ENCODE assay signal across 14 cellular contexts in the genomic region with DNA sequence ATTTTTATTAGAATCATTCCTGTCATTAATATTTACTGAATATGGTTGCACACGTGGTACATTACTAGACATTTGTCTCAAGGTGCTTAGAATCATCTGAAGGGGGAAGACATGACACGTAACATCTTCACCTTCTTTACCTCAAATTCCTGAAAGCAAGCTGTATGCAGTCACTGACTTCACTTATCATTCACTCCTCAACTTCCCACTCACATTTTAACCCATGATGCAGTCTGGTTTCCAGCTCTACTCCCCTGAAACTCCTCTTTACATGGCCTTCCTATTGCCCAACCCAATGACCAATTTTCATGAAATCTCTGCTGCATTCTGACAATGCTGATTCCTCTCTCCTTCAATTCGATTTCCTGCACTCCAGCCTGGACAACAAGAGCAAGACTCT. TPM values are rescaled to one million over a fixed set of nuclear protein-coding genes. Genes with fewer than 3 reads are reported as not detected.
A peak's percentile ranks its signal among the peaks of the same experiment; 100 is the strongest.
DNase-seq lines count a peak whose midpoint lies in the region; ATAC-seq, FAIRE-seq and TF ChIP-seq lines count a peak whose summit lies in the region.
"Had no signal": no experiment of that assay in that cellular context is flagged by ENCODE, and none has a peak within 500 bp of the region (broad histone marks: within the 10 kb centered on the region; RNA-seq: fewer than 3 reads in every experiment).

No MANE protein-coding gene starts in this region.

- no peak overlapping the region for H3K9ac ChIP-seq in SK-N-SH
- no peak overlapping the region for H3K9ac ChIP-seq in GM12878 (ENCODE audit: control insufficient read depth, insufficient read depth, low read length)

- no peak for TF ChIP-seq EP300 in SK-N-SH (IDR thresholded peaks at IDR 0.05; ENCODE audit: borderline replicate concordance in 1 of 2, low read depth in 1 of 2, low read length in 1 of 2)
- TF ChIP-seq EP300 in GM12878 (IDR thresholded peaks at IDR 0.05; ENCODE audit: borderline replicate concordance in 1 of 2, control insufficient read depth in 1 of 2, low read depth in 2 of 2, low read length in 2 of 2), result no peak
- no peak for TF ChIP-seq EP300 in stomach (IDR thresholded peaks at IDR 0.05)

- TF ChIP-seq RAD21 in SK-N-SH (IDR thresholded peaks at IDR 0.05; ENCODE audit: low read length) (no peak), GM12878 (IDR thresholded peaks at IDR 0.05; ENCODE audit: insufficient read depth, low read depth, low read length) (no peak)

- H3K79me2 ChIP-seq in SK-N-SH (ENCODE audit: insufficient read depth) (no peaks in the 10 kb centered on the region), GM12878 (ENCODE audit: control insufficient read depth, insufficient read depth, low read length) (no peaks in the 10 kb centered on the region; the same call in 1 of the 2 replicates)

- H2AFZ ChIP-seq in SK-N-SH (ENCODE audit: low read depth), result peak overlapping the region; percentile 53; the same call in 1 of the 2 replicates
- peak overlapping the region; percentile 86 for H2AFZ ChIP-seq in GM12878 (ENCODE audit: control insufficient read depth, low read depth, low read length)

- TF ChIP-seq CTCF in SK-N-SH (IDR thresholded peaks at IDR 0.05) (no peak), GM12878 (IDR thresholded peaks at IDR 0.05 in 2 of 3, conservative IDR thresholded peaks at IDR 0.05 in 1 of 3; ENCODE audit: control insufficient read depth in 2 of 3, extremely low read depth in 1 of 3, insufficient read depth in 1 of 3, low read depth in 3 of 3, low read length in 3 of 3) (no peak), stomach (IDR thresholded peaks at IDR 0.05) (no peak)

- SMC1A ChIA-PET in GM12878 (lab: Charles Lee; ENCODE audit: uncharacterized antibody, unreplicated experiment), result interaction anchor here (0.7 to 1.5 kb wide), 3 partner anchors 17 to 376 kb away, joined by 3 to 5 read pairs (median 3); no protein-coding TSS in a partner anchor

- DNase-seq in SK-N-SH (no peak), GM12878 (ENCODE audit: low read depth, low spot score) (no peak), kidney tubule cell (ENCODE audit: low spot score) (peak; percentile 83), stomach (no peak), cerebellar cortex (ENCODE audit: low spot score) (no peak), activated gamma-delta T cell (lab: John Stamatoyannopoulos, UW) (no peak), HAP-1 (ENCODE audit: low spot score in 2 of 2) (no peak)
- DNase-seq: 8988T; activated CD8-positive, alpha-beta memory T cell treated with anti-CD3 and anti-CD28 coated beads, Interleukin-2, amount 10 ng/mL, durations not matched to agents 7 days and 5 days; dorsolateral prefrontal cortex; NCI-H345; stimulated activated CD4-positive, alpha-beta T cell treated with anti-CD3 and anti-CD28 coated beads, Interleukin-4, amount 100 ng/mL, for 4 hours had no signal

- CTCF ChIA-PET in SK-N-SH (lab: Yijun Ruan, JAX) (no interaction called here), GM12878 (lab: Yijun Ruan, JAX) (interaction anchor here (0.7 to 2.0 kb wide), 3 partner anchors 10 to 151 kb away, joined by 3 to 5 read pairs (median 4); a partner anchor contains a TSS)

- no peak for ATAC-seq in SK-N-SH treated with all-trans-retinoic acid at 6 μM for 48 hours
- peak; percentile 55 for ATAC-seq in GM12878
- ATAC-seq: activated CD8-positive, alpha-beta memory T cell treated with anti-CD3 and anti-CD28 coated beads, Interleukin-2, amount 10 ng/mL, durations not matched to agents 7 days and 5 days had no signal

- intact Hi-C loops in GM12878 (cut with micrococcal nuclease; ENCODE audit: unreplicated experiment) (no loop called here), stomach (cut with DNase I; ENCODE audit: low total_unique reads) (no loop called here)

- H3K4me2 ChIP-seq in SK-N-SH (no peak overlapping the region), GM12878 (ENCODE audit: control insufficient read depth, insufficient read depth) (peak overlapping the region; percentile 11; the same call in 1 of the 2 replicates)

- no peak overlapping the region for H3K27ac ChIP-seq in SK-N-SH (ENCODE audit: low read depth in 2 of 2, low read length in 1 of 2)
- peak overlapping the region; percentile 56; the same call in 1 of the 2 replicates for H3K27ac ChIP-seq in GM12878 (ENCODE audit: control insufficient read depth, insufficient read depth)
- peak overlapping the region; percentile 68 to 83 (median 74) for H3K27ac ChIP-seq in stomach
- H3K27ac ChIP-seq: dorsolateral prefrontal cortex, HL-60 had no signal

- FAIRE-seq in GM12878 (lab: Jason Lieb, UNC), result no peak

- no peaks in the 10 kb centered on the region for H3K27me3 ChIP-seq in SK-N-SH (ENCODE audit: insufficient read depth)
- no peaks in the 10 kb centered on the region for H3K27me3 ChIP-seq in GM12878 (replicated peaks in 1 of 2; ENCODE audit: control insufficient read depth in 2 of 2, insufficient read depth in 2 of 2, low read length in 1 of 2)
- no peaks in the 10 kb centered on the region for H3K27me3 ChIP-seq in stomach
- H3K27me3 ChIP-seq in HAP-1 (ENCODE audit: low read depth), result no peaks in the 10 kb centered on the region
- H3K27me3 ChIP-seq: dorsolateral prefrontal cortex had no signal

- H3K4me1 ChIP-seq in SK-N-SH (ENCODE audit: control insufficient read depth in 1 of 2, insufficient read depth in 2 of 2, low read depth in 1 of 2, low read length in 1 of 2) (peaks cover 0 to 8% of the 10 kb centered on the region in 2 experiments; a peak in 1 of 4 replicates), GM12878 (ENCODE audit: control insufficient read depth, insufficient read depth, low read length) (peaks cover 12% of the 10 kb centered on the region; the same call in 1 of the 2 replicates), stomach (peaks cover 3 to 32% (median 15%) of the 10 kb centered on the region in 4 donors), HAP-1 (peaks cover under 1% of the 10 kb centered on the region; the same call in 1 of the 2 replicates)

- H4K20me1 ChIP-seq in SK-N-SH (ENCODE audit: insufficient read depth) (no peaks in the 10 kb centered on the region), GM12878 (ENCODE audit: control insufficient read depth, insufficient read depth) (no peaks in the 10 kb centered on the region)

- RAD21 ChIA-PET in GM12878 (lab: Charles Lee; ENCODE audit: unreplicated experiment), result interaction anchor here (1.0 kb wide), 1 partner anchor 41 kb away, joined by 3 read pairs; no protein-coding TSS in a partner anchor

- TF ChIP-seq POLR2A in GM12878 (IDR thresholded peaks at IDR 0.05; ENCODE audit: low read depth, low read length) (no peak), stomach (IDR thresholded peaks at IDR 0.05) (no peak)

- no peak overlapping the region for H3K4me3 ChIP-seq in SK-N-SH (ENCODE audit: low read depth in 2 of 2, low read length in 1 of 2)
- H3K4me3 ChIP-seq in GM12878, result no peak overlapping the region
- no peak overlapping the region for H3K4me3 ChIP-seq in stomach
- no peak overlapping the region for H3K4me3 ChIP-seq in HAP-1
- H3K4me3 ChIP-seq: dorsolateral prefrontal cortex had no signal

- no peaks in the 10 kb centered on the region for H3K36me3 ChIP-seq in SK-N-SH (replicated peaks in 1 of 2; ENCODE audit: control insufficient read depth in 1 of 2, insufficient read depth in 2 of 2, low read length in 1 of 2)
- H3K36me3 ChIP-seq in GM12878 (ENCODE audit: control insufficient read depth in 2 of 2, insufficient read depth in 2 of 2, low read length in 1 of 2), result no peaks in the 10 kb centered on the region
- H3K36me3 ChIP-seq in stomach, result no peaks in the 10 kb centered on the region
- no peaks in the 10 kb centered on the region for H3K36me3 ChIP-seq in HAP-1 (replicated peaks)

- POLR2A ChIA-PET in SK-N-SH (lab: Yijun Ruan, JAX) (no interaction called here), GM12878 (lab: Charles Lee) (interaction anchor here (0.7 kb wide), 1 partner anchor 330 kb away, joined by 3 read pairs; no protein-coding TSS in a partner anchor)

- H3F3A ChIP-seq in SK-N-SH (replicated peaks; ENCODE audit: insufficient read depth), result peaks cover 13% of the 10 kb centered on the region

- in situ Hi-C loops in GM12878 (cut with MboI), result no loop called here
- in situ Hi-C loops in HAP-1 (cut with MboI; ENCODE audit: low sequenced_read_pairs), result no loop called here

- no peaks in the 10 kb centered on the region for H3K9me3 ChIP-seq in SK-N-SH
- no peaks in the 10 kb centered on the region for H3K9me3 ChIP-seq in GM12878 (replicated peaks; ENCODE audit: control insufficient read depth, insufficient read depth, low read length)
- no peaks in the 10 kb centered on the region for H3K9me3 ChIP-seq in stomach
- H3K9me3 ChIP-seq in HAP-1, result no peaks in the 10 kb centered on the region

- H3K9me2 ChIP-seq in SK-N-SH, result no peaks in the 10 kb centered on the region

- BruUV-seq in GM12878 (replicated peaks; lab: Mats Ljungman, UMichigan), result no TSS peak

- WGBS in SK-N-SH (ENCODE audit: low lambda C conversion rate), result 77% methylated on average over 3 of the region's 3 CpGs
- WGBS in GM12878 (ENCODE audit: insufficient coverage, insufficient replicate concordance, low lambda C conversion rate, missing lambda C conversion rate), result 30% methylated on average over 3 of the region's 3 CpGs
- WGBS in stomach, 5 donors, result 46 to 65% (median 55%) methylated on average over 3 of the region's 3 CpGs

RNA-seq across cellular contexts. Expression of a gene that starts 5.8 kb away (rescaled TPM):
- polyA plus RNA-seq in SK-N-SH (2012; rRNA removed), result 37.9 and 59.6 TPM in 2 replicates
- polyA plus RNA-seq in SK-N-SH (2012; cell fraction: cytosol; rRNA removed), result 55.2 and 73.4 TPM in 2 replicates
- polyA plus RNA-seq in SK-N-SH (2012; cell fraction: nucleus; rRNA removed), result 32.1 and 82.3 TPM in 2 replicates
- total RNA-seq in GM12878 (2013; cell fraction: nucleolus; rRNA removed), result 157 and 173 TPM in 2 replicates
- 85.1 and 113 TPM in 2 replicates for total RNA-seq in GM12878 (2014; rRNA removed)
- 163 and 164 TPM in 2 replicates for total RNA-seq in GM12878 (2014; rRNA removed; fragmentation: Illumina TruSeq; extraction: Trizol)
- 69.3 and 71.4 TPM in 2 replicates for total RNA-seq in GM12878 (2021)
- polyA plus RNA-seq in GM12878 (2011; ENCODE audit: low read depth), result 36.8 TPM
- polyA plus RNA-seq in GM12878 (2011; rRNA removed), result 126 and 190 TPM in 2 replicates
- polyA plus RNA-seq in GM12878 (2011; cell fraction: cytosol; rRNA removed), result 27.8 and 35.1 TPM in 2 replicates
- polyA plus RNA-seq in GM12878 (2011; cell fraction: nucleus; rRNA removed), result 61.2 and 74.3 TPM in 2 replicates
- polyA plus RNA-seq in GM12878 (2012), result 48.6 and 59.2 TPM in 2 replicates
- 162 and 244 TPM in 2 replicates for polyA plus RNA-seq in GM12878 (2014; fragmentation: Illumina TruSeq; extraction: Trizol)
- polyA plus RNA-seq in GM12878 (2014; fragmentation: Nextera tagmentation; extraction: Ambion mirVana), result 100 to 1,000 TPM; 181 to 192 TPM
- 95.9 and 113 TPM in 2 replicates for polyA plus RNA-seq in GM12878 (2014; rRNA removed)
- polyA plus RNA-seq in GM12878 (2016; fragmentation: Nextera tagmentation; extraction: Ambion mirVana), result 100 to 1,000 TPM; 151 to 155 TPM
- polyA minus RNA-seq in GM12878 (2011; rRNA and poly(A)+ RNA removed), result 51.7 and 66.0 TPM in 2 replicates
- 19.4 and 30.4 TPM in 2 replicates for polyA minus RNA-seq in GM12878 (2011; cell fraction: cytosol; rRNA and poly(A)+ RNA removed)
- polyA minus RNA-seq in GM12878 (2011; cell fraction: nucleus; rRNA and poly(A)+ RNA removed), result 60.8 and 98.0 TPM in 2 replicates
- total RNA-seq in stomach, result 100 to 1,000 TPM in 4 of 5 donors, 10 to 100 TPM in 1; 21.0 to 357 (median 118) TPM
- 10 to 100 TPM; 58.8 to 79.1 (median 65.2) TPM for polyA plus RNA-seq in stomach

RNA-seq across cellular contexts. Expression of a gene that starts 5.9 kb away (rescaled TPM):
- polyA plus RNA-seq in SK-N-SH (2012; rRNA removed) (19.3 and 24.4 TPM in 2 replicates), GM12878 (2011; rRNA removed) (93.1 and 144 TPM in 2 replicates), GM12878 (2014; fragmentation: Illumina TruSeq; extraction: Trizol) (40.0 and 54.2 TPM in 2 replicates), GM12878 (2014; fragmentation: Nextera tagmentation; extraction: Ambion mirVana) (10 to 100 TPM; 17.5 to 41.2 TPM), GM12878 (2014; rRNA removed) (34.8 and 35.6 TPM in 2 replicates), GM12878 (2016; fragmentation: Nextera tagmentation; extraction: Ambion mirVana) (10 to 100 TPM; 48.4 to 48.6 TPM), stomach (10 to 100 TPM in 2 of 3 donors, 1 to 10 TPM in 1; 6.9 to 49.4 (median 33.4) TPM)
- polyA plus RNA-seq in SK-N-SH (2012; cell fraction: cytosol; rRNA removed), result 29.1 and 30.8 TPM in 2 replicates
- polyA plus RNA-seq in SK-N-SH (2012; cell fraction: nucleus; rRNA removed), result 15.4 and 17.7 TPM in 2 replicates
- 296 and 302 TPM in 2 replicates for total RNA-seq in GM12878 (2013; cell fraction: nucleolus; rRNA removed)
- total RNA-seq in GM12878 (2014; rRNA removed) (52.5 and 60.3 TPM in 2 replicates), GM12878 (2014; rRNA removed; fragmentation: Illumina TruSeq; extraction: Trizol) (54.3 and 57.0 TPM in 2 replicates), GM12878 (2021) (71.3 and 74.3 TPM in 2 replicates), stomach (100 to 1,000 TPM in 1 of 5 donors, 10 to 100 TPM in 4; 52.1 to 105 (median 57.8) TPM)
- polyA plus RNA-seq in GM12878 (2011; ENCODE audit: low read depth), result 19.9 TPM
- 27.5 and 42.1 TPM in 2 replicates for polyA plus RNA-seq in GM12878 (2011; cell fraction: cytosol; rRNA removed)
- 26.8 and 32.4 TPM in 2 replicates for polyA plus RNA-seq in GM12878 (2011; cell fraction: nucleus; rRNA removed)
- polyA plus RNA-seq in GM12878 (2012), result 39.5 and 50.7 TPM in 2 replicates
- polyA minus RNA-seq in GM12878 (2011; rRNA and poly(A)+ RNA removed), result 45.7 and 53.5 TPM in 2 replicates
- polyA minus RNA-seq in GM12878 (2011; cell fraction: cytosol; rRNA and poly(A)+ RNA removed), result 28.0 and 39.3 TPM in 2 replicates
- polyA minus RNA-seq in GM12878 (2011; cell fraction: nucleus; rRNA and poly(A)+ RNA removed), result 31.2 and 37.4 TPM in 2 replicates

RNA-seq across cellular contexts. Expression of a gene that starts 28.7 kb away (rescaled TPM):
- 3.5 and 5.3 TPM in 2 replicates for polyA plus RNA-seq in SK-N-SH (2012; rRNA removed)
- 7.4 and 10.2 TPM in 2 replicates for polyA plus RNA-seq in SK-N-SH (2012; cell fraction: cytosol; rRNA removed)
- 2.0 and 3.1 TPM in 2 replicates for polyA plus RNA-seq in SK-N-SH (2012; cell fraction: nucleus; rRNA removed)
- 14.9 and 15.2 TPM in 2 replicates for total RNA-seq in GM12878 (2013; cell fraction: nucleolus; rRNA removed)
- 9.4 and 11.0 TPM in 2 replicates for total RNA-seq in GM12878 (2014; rRNA removed)
- total RNA-seq in GM12878 (2014; rRNA removed; fragmentation: Illumina TruSeq; extraction: Trizol), result 13.0 and 13.3 TPM in 2 replicates
- 8.7 and 9.5 TPM in 2 replicates for total RNA-seq in GM12878 (2021)
- 2.4 TPM for polyA plus RNA-seq in GM12878 (2011; ENCODE audit: low read depth)
- 9.0 and 15.3 TPM in 2 replicates for polyA plus RNA-seq in GM12878 (2011; rRNA removed)
- polyA plus RNA-seq in GM12878 (2011; cell fraction: cytosol; rRNA removed), result 3.4 TPM in 2 replicates
- polyA plus RNA-seq in GM12878 (2011; cell fraction: nucleus; rRNA removed), result 2.3 and 2.9 TPM in 2 replicates
- polyA plus RNA-seq in GM12878 (2012), result 6.2 and 7.9 TPM in 2 replicates
- polyA plus RNA-seq in GM12878 (2014; fragmentation: Illumina TruSeq; extraction: Trizol), result 9.0 and 11.3 TPM in 2 replicates
- polyA plus RNA-seq in GM12878 (2014; fragmentation: Nextera tagmentation; extraction: Ambion mirVana), result 10 to 100 TPM in 1 of 2 experiments, 1 to 10 TPM in 1; 5.0 to 10.1 TPM
- 6.7 and 8.6 TPM in 2 replicates for polyA plus RNA-seq in GM12878 (2014; rRNA removed)
- 10 to 100 TPM; 13.8 to 15.3 TPM for polyA plus RNA-seq in GM12878 (2016; fragmentation: Nextera tagmentation; extraction: Ambion mirVana)
- 4.8 and 6.1 TPM in 2 replicates for polyA minus RNA-seq in GM12878 (2011; rRNA and poly(A)+ RNA removed)
- 3.2 and 4.0 TPM in 2 replicates for polyA minus RNA-seq in GM12878 (2011; cell fraction: cytosol; rRNA and poly(A)+ RNA removed)
- polyA minus RNA-seq in GM12878 (2011; cell fraction: nucleus; rRNA and poly(A)+ RNA removed), result 3.4 and 7.1 TPM in 2 replicates
- total RNA-seq in stomach, result 10 to 100 TPM in 3 of 5 donors, 1 to 10 TPM in 2; 5.3 to 23.3 (median 12.5) TPM
- polyA plus RNA-seq in stomach, result 10 to 100 TPM in 1 of 3 donors, 1 to 10 TPM in 2; 4.8 to 11.3 (median 8.7) TPM

Comparison
In these comparisons a context has a peak if more than half of its experiments do, and no peak if none do; other contexts are left out.
1. H3K27ac ChIP-seq: peak in GM12878 (single experiment) and stomach (5 of 5); none in SK-N-SH (0 of 2).